In genomic region chr17:54968259-54968953, GRCh38 we compare ENCODE assay signal across 8 cellular contexts. TPM values are rescaled to one million over a fixed set of nuclear protein-coding genes. Genes with fewer than 3 reads are reported as not detected.
DNase-seq lines count a peak whose midpoint lies in the region; ATAC-seq and TF ChIP-seq lines count a peak whose summit lies in the region.

A gene with protein sequence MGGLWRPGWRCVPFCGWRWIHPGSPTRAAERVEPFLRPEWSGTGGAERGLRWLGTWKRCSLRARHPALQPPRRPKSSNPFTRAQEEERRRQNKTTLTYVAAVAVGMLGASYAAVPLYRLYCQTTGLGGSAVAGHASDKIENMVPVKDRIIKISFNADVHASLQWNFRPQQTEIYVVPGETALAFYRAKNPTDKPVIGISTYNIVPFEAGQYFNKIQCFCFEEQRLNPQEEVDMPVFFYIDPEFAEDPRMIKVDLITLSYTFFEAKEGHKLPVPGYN (minus strand): TSS chr17:54968654. CDS start chr17:54968646, 8 bp downstream.
Gene STXBP4 (plus strand): TSS chr17:54968765. CDS start chr17:54986220, 17,455 bp downstream.

- no peak within 1 kb of the TSS; the same call in 1 of the 2 replicates for H3K27ac Mint-ChIP-seq in GM23338
- H3K27ac Mint-ChIP-seq in activated T-helper 1 cell treated with anti-CD3 and anti-CD28 coated beads, Interleukin-12 subunit alpha, Interleukin-12 subunit beta, Interleukin-2, Interleukin-4 antibody, amounts not matched to agents 30 ng/mL and 10 ng/mL and 1 ng/mL, durations not matched to agents 14 hours and 24 hours and 36 hours: no peak within 1 kb of the TSS
- peak within 1 kb of the TSS in 2 of 6 donors; percentile 34 to 76 for H3K27ac Mint-ChIP-seq in naive B cell
- no peak within 1 kb of the TSS for H3K27ac Mint-ChIP-seq in stimulated activated effector memory CD8-positive, alpha-beta T cell treated with anti-CD3 and anti-CD28 coated beads, Interleukin-12 subunit alpha, Interleukin-12 subunit beta, amount 100 ng/mL, for 72 hours

- H3K79me2 ChIP-seq in GM23338 (replicated peaks; ENCODE audit: insufficient read depth): peaks cover 78% of the 10 kb centered on the region

- intact Hi-C loops in activated T-helper 1 cell treated with anti-CD3 and anti-CD28 coated beads, Interleukin-12 subunit alpha, Interleukin-12 subunit beta, Interleukin-2, Interleukin-4 antibody, amounts not matched to agents 30 ng/mL and 10 ng/mL and 1 ng/mL, durations not matched to agents 14 hours and 24 hours and 36 hours (cut with micrococcal nuclease): loop anchor here (1.0 to 2.0 kb wide), 7 partner anchors 70 to 782 kb away; partner anchors contain the start of gene PCTP

- DNase-seq in EH (ENCODE audit: low read depth) (peak; percentile 96), GM23338 (ENCODE audit: low spot score) (peak; percentile 96), Kasumi-1 (lab: John Stamatoyannopoulos, UW) (peak; percentile 98 to 99), Peyer's patch (peak; percentile 95 to 98 (median 96)), fibroblast of mammary gland (ENCODE audit: low read depth) (peak; percentile 97), naive B cell (peak; percentile 95)
- DNase-seq in activated T-helper 1 cell treated with anti-CD3 and anti-CD28 coated beads, Interleukin-12 subunit alpha, Interleukin-12 subunit beta, Interleukin-2, Interleukin-4 antibody, amounts not matched to agents 30 ng/mL and 10 ng/mL and 1 ng/mL, durations not matched to agents 14 hours and 24 hours and 36 hours (ENCODE audit: low spot score): peak; percentile 93
- DNase-seq in stimulated activated effector memory CD8-positive, alpha-beta T cell treated with anti-CD3 and anti-CD28 coated beads, Interleukin-12 subunit alpha, Interleukin-12 subunit beta, amount 100 ng/mL, for 72 hours (ENCODE audit: low spot score in 2 of 2): peak; percentile 93 to 94

- H3F3A ChIP-seq in GM23338 (replicated peaks; ENCODE audit: low read depth): no peaks in the 10 kb centered on the region

- peak; percentile 93 for ATAC-seq in GM23338
- peak; percentile 91 for ATAC-seq in naive B cell (ENCODE audit: low read depth in 2 of 2)
- ATAC-seq in stimulated activated effector memory CD8-positive, alpha-beta T cell treated with anti-CD3 and anti-CD28 coated beads, Interleukin-12 subunit alpha, Interleukin-12 subunit beta, amount 100 ng/mL, for 72 hours: peak; percentile 96

- peak within 1 kb of the TSS; percentile 99 for H3K4me2 ChIP-seq in GM23338

- 0 out of 2 replicates have a peak, but pooled peaks cover 9% of the 10 kb centered on the region for H4K20me1 ChIP-seq in GM23338 (replicated peaks; ENCODE audit: insufficient read depth)

- no peaks in the 10 kb centered on the region for H3K27me3 ChIP-seq in GM23338 (ENCODE audit: insufficient read depth)
- H3K27me3 ChIP-seq in Peyer's patch: no peaks in the 10 kb centered on the region

- H3K4me1 Mint-ChIP-seq in GM23338 (peaks cover 12% of the 10 kb centered on the region), naive B cell (peaks cover 0 to 24% (median 6%) of the 10 kb centered on the region in 3 donors)
- H3K4me1 Mint-ChIP-seq in activated T-helper 1 cell treated with anti-CD3 and anti-CD28 coated beads, Interleukin-12 subunit alpha, Interleukin-12 subunit beta, Interleukin-2, Interleukin-4 antibody, amounts not matched to agents 30 ng/mL and 10 ng/mL and 1 ng/mL, durations not matched to agents 14 hours and 24 hours and 36 hours (ENCODE audit: low read depth): peaks cover 20% of the 10 kb centered on the region
- peaks cover 9% of the 10 kb centered on the region for H3K4me1 Mint-ChIP-seq in stimulated activated effector memory CD8-positive, alpha-beta T cell treated with anti-CD3 and anti-CD28 coated beads, Interleukin-12 subunit alpha, Interleukin-12 subunit beta, amount 100 ng/mL, for 72 hours

- peaks cover 27% of the 10 kb centered on the region for H3K36me3 Mint-ChIP-seq in GM23338 (ENCODE audit: low read depth)
- H3K36me3 Mint-ChIP-seq in activated T-helper 1 cell treated with anti-CD3 and anti-CD28 coated beads, Interleukin-12 subunit alpha, Interleukin-12 subunit beta, Interleukin-2, Interleukin-4 antibody, amounts not matched to agents 30 ng/mL and 10 ng/mL and 1 ng/mL, durations not matched to agents 14 hours and 24 hours and 36 hours (ENCODE audit: low read depth): peaks cover 5% of the 10 kb centered on the region
- no peaks in the 10 kb centered on the region for H3K36me3 Mint-ChIP-seq in naive B cell
- H3K36me3 Mint-ChIP-seq in stimulated activated effector memory CD8-positive, alpha-beta T cell treated with anti-CD3 and anti-CD28 coated beads, Interleukin-12 subunit alpha, Interleukin-12 subunit beta, amount 100 ng/mL, for 72 hours: peaks cover 22% of the 10 kb centered on the region

- peak; percentile 67 to 76 for TF ChIP-seq POLR2A in Peyer's patch (IDR thresholded peaks at IDR 0.05)

- peak within 1 kb of the TSS; percentile 97 for H3K4me3 ChIP-seq in GM23338
- H3K4me3 ChIP-seq in Peyer's patch: peak within 1 kb of the TSS; percentile 65 to 89 (median 84)
- peak within 1 kb of the TSS; percentile 85 for H3K4me3 ChIP-seq in fibroblast of mammary gland (ENCODE audit: control insufficient read depth, low read depth, low read length)

- H3K4me3 Mint-ChIP-seq in GM23338 (no peak within 1 kb of the TSS), naive B cell (no peak within 1 kb of the TSS)
- H3K4me3 Mint-ChIP-seq in activated T-helper 1 cell treated with anti-CD3 and anti-CD28 coated beads, Interleukin-12 subunit alpha, Interleukin-12 subunit beta, Interleukin-2, Interleukin-4 antibody, amounts not matched to agents 30 ng/mL and 10 ng/mL and 1 ng/mL, durations not matched to agents 14 hours and 24 hours and 36 hours: no peak within 1 kb of the TSS
- H3K4me3 Mint-ChIP-seq in stimulated activated effector memory CD8-positive, alpha-beta T cell treated with anti-CD3 and anti-CD28 coated beads, Interleukin-12 subunit alpha, Interleukin-12 subunit beta, amount 100 ng/mL, for 72 hours: no peak within 1 kb of the TSS

- H3K27ac ChIP-seq in GM23338 (ENCODE audit: low read depth) (peak within 1 kb of the TSS; percentile 72), Peyer's patch (peak within 1 kb of the TSS; percentile 68 to 88 (median 83))

- H3K4me1 ChIP-seq in GM23338 (ENCODE audit: insufficient read depth) (peaks cover 12% of the 10 kb centered on the region; the same call in 1 of the 2 replicates), Peyer's patch (peaks cover 0 to 32% (median 2%) of the 10 kb centered on the region in 4 donors)

- H2AFZ ChIP-seq in GM23338: peak within 1 kb of the TSS; percentile 99

- H3K9me3 Mint-ChIP-seq in GM23338 (no peaks in the 10 kb centered on the region), naive B cell (no peaks in the 10 kb centered on the region)
- no peaks in the 10 kb centered on the region for H3K9me3 Mint-ChIP-seq in activated T-helper 1 cell treated with anti-CD3 and anti-CD28 coated beads, Interleukin-12 subunit alpha, Interleukin-12 subunit beta, Interleukin-2, Interleukin-4 antibody, amounts not matched to agents 30 ng/mL and 10 ng/mL and 1 ng/mL, durations not matched to agents 14 hours and 24 hours and 36 hours
- H3K9me3 Mint-ChIP-seq in stimulated activated effector memory CD8-positive, alpha-beta T cell treated with anti-CD3 and anti-CD28 coated beads, Interleukin-12 subunit alpha, Interleukin-12 subunit beta, amount 100 ng/mL, for 72 hours: no peaks in the 10 kb centered on the region

- H3K9me2 ChIP-seq in GM23338 (ENCODE audit: insufficient read depth): no peaks in the 10 kb centered on the region

- H3K36me3 ChIP-seq in GM23338 (ENCODE audit: insufficient read depth) (no peaks in the 10 kb centered on the region; the same call in 1 of the 2 replicates), Peyer's patch (peaks cover 0 to 11% (median 0%) of the 10 kb centered on the region in 3 donors)

- TF ChIP-seq CTCF in GM23338 (conservative IDR thresholded peaks at IDR 0.05; ENCODE audit: low read depth in 2 of 2): peak; percentile 33 to 40; a peak in 2 of 4 replicates
- peak in 3 of 6 experiments; percentile 30 to 51 (median 48) for TF ChIP-seq CTCF in Peyer's patch (IDR thresholded peaks at IDR 0.05)
- no peak for TF ChIP-seq CTCF in fibroblast of mammary gland (conservative IDR thresholded peaks at IDR 0.05; ENCODE audit: control insufficient read depth, insufficient read depth, low read depth, low read length)

- no peaks in the 10 kb centered on the region for H3K9me3 ChIP-seq in Peyer's patch

- H3K27me3 Mint-ChIP-seq in GM23338 (ENCODE audit: insufficient read depth, low read depth, poor library complexity) (peaks cover 4% of the 10 kb centered on the region), naive B cell (no peaks in the 10 kb centered on the region)
- no peaks in the 10 kb centered on the region for H3K27me3 Mint-ChIP-seq in activated T-helper 1 cell treated with anti-CD3 and anti-CD28 coated beads, Interleukin-12 subunit alpha, Interleukin-12 subunit beta, Interleukin-2, Interleukin-4 antibody, amounts not matched to agents 30 ng/mL and 10 ng/mL and 1 ng/mL, durations not matched to agents 14 hours and 24 hours and 36 hours (ENCODE audit: insufficient read depth)

TF ChIP-seq in GM23338, 12 proteins besides CTCF, POLR2A, EP300 and RAD21 (continues in another document):
- TF ChIP-seq ZNF114 (CRISPR knock-in tag; IDR thresholded peaks at IDR 0.05) (no peak), EZH2phosphoT487 (IDR thresholded peaks at IDR 0.05; ENCODE audit: unreplicated experiment) (no peak)

RNA-seq across cellular contexts. Expression of the first gene that starts in this region (rescaled TPM):
- 54.5 and 56.7 TPM in 2 replicates for total RNA-seq in GM23338 (2014; rRNA removed; shearing (Covaris generic))
- 50.5 and 53.7 TPM in 2 replicates for polyA plus RNA-seq in GM23338 (2016; fragmentation: Nextera tagmentation; extraction: Ambion mirVana)
- total RNA-seq in Peyer's patch: 10 to 100 TPM; 42.1 to 90.1 (median 48.4) TPM
- 45.0 and 51.3 TPM in 2 replicates for total RNA-seq in activated T-helper 1 cell treated with anti-CD3 and anti-CD28 coated beads, Interleukin-12 subunit alpha, Interleukin-12 subunit beta, Interleukin-2, Interleukin-4 antibody, amounts not matched to agents 30 ng/mL and 10 ng/mL and 1 ng/mL, durations not matched to agents 14 hours and 24 hours and 36 hours
- polyA plus RNA-seq in naive B cell (ENCODE audit: low read depth in 6 of 6): 10 to 100 TPM; 49.1 to 72.2 (median 59.1) TPM

RNA-seq across cellular contexts. Expression of gene STXBP4, which starts in this region (rescaled TPM):
- 45.4 and 52.1 TPM in 2 replicates for total RNA-seq in GM23338 (2014; rRNA removed; shearing (Covaris generic))
- polyA plus RNA-seq in GM23338 (2016; fragmentation: Nextera tagmentation; extraction: Ambion mirVana) (25.0 and 26.4 TPM in 2 replicates), naive B cell (ENCODE audit: low read depth in 6 of 6) (10 to 100 TPM in 1 of 6 donors, 1 to 10 TPM in 5; 3.5 to 11.5 (median 5.7) TPM)
- total RNA-seq in Peyer's patch: 10 to 100 TPM in 3 of 4 donors, 1 to 10 TPM in 1; 8.0 to 57.6 (median 18.8) TPM
- 5.1 and 7.3 TPM in 2 replicates for total RNA-seq in activated T-helper 1 cell treated with anti-CD3 and anti-CD28 coated beads, Interleukin-12 subunit alpha, Interleukin-12 subunit beta, Interleukin-2, Interleukin-4 antibody, amounts not matched to agents 30 ng/mL and 10 ng/mL and 1 ng/mL, durations not matched to agents 14 hours and 24 hours and 36 hours

Comparison
In these comparisons a context has a peak if more than half of its experiments do, and no peak if none do; other contexts are left out.
1. Peak in every context shown above with its lines: DNase-seq, ATAC-seq, H3K4me3 ChIP-seq and H3K27ac ChIP-seq.